ENCODE assay signal across 1 cellular context in the genomic region with DNA sequence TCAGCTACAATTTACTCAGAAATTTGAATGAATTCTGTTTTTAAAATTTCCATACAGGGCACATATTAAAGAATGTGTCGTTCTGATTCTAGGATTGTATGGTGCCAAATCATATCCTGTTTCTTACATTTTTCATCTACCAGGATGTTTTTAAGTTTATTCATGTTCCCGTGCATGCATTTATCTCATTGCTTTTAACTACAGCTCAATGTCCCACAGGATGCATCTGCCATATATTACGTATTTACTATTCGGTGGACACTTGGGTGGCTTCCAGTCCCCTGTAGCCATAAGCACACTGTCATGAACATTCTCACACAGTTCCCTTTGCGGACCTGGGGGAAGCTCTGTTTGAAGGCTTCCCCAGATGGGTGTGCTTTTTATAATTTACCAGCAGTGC.
A peak's percentile ranks its signal among the peaks of the same experiment; 100 is the strongest.
TF ChIP-seq lines count a peak whose summit lies in the region.

No MANE protein-coding gene starts in this region.

TF ChIP-seq in SK-N-SH, 30 proteins besides CTCF, POLR2A, EP300 and RAD21 (continued from another document):
- TF ChIP-seq TEAD4 (IDR thresholded peaks at IDR 0.05; ENCODE audit: borderline replicate concordance, insufficient read depth) (peak; percentile 42; the same call in 1 of the 2 replicates), JUND (IDR thresholded peaks at IDR 0.05) (peak; percentile 68)
